Comparison of ENCODE assay signal across 2 cellular contexts in genomic region chr11:30109774-30110173, GRCh38.
TF ChIP-seq lines count a peak whose summit lies in the region.

No MANE protein-coding gene starts in this region.

TF ChIP-seq in HepG2, 621 proteins besides CTCF, POLR2A, EP300 and RAD21:
- TF ChIP-seq MAFK (conservative IDR thresholded peaks at IDR 0.05 in 1 of 2, IDR thresholded peaks at IDR 0.05 in 1 of 2; ENCODE audit: low read length in 2 of 2) (peak; percentile 56 to 69), MAFF (IDR thresholded peaks at IDR 0.05; ENCODE audit: low read depth, low read length) (peak; percentile 64), MYC (CRISPR knock-in tag; IDR thresholded peaks at IDR 0.05; ENCODE audit: borderline replicate concordance) (no peak), MEIS2 (CRISPR knock-in tag; IDR thresholded peaks at IDR 0.05) (no peak)

TF ChIP-seq in A549, 52 proteins besides CTCF, POLR2A, EP300 and RAD21:
- TF ChIP-seq ZSCAN20 (CRISPR knock-in tag; IDR thresholded peaks at IDR 0.05): no peak
- TF ChIP-seq MAFK (IDR thresholded peaks at IDR 0.05; ENCODE audit: partially characterized antibody): peak; percentile 51
- TF ChIP-seq EHF (CRISPR knock-in tag; IDR thresholded peaks at IDR 0.05): no peak
